In the genomic region with DNA sequence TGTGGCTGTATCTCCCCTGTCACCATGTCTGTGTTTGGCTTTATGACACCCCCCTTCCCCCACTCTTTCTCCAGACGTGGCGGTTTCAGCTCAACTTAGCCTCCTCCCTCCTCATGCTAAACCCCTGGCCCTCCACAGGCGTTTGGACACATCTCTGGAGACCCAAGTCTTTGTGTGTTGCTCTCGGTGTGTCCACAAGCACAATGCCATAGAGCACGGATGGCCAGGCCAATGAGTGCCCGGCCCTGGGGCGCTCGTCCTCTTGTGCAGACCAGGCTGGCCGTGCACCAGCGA, we compare ENCODE assay signal across 12 cellular contexts. TPM values are rescaled to one million over a fixed set of nuclear protein-coding genes. Genes with fewer than 3 reads are reported as not detected.
DNase-seq lines count a peak whose midpoint lies in the region; ATAC-seq, FAIRE-seq and TF ChIP-seq lines count a peak whose summit lies in the region.
"Had no signal": no experiment of that assay in that cellular context is flagged by ENCODE, and none has a peak within 500 bp of the region (broad histone marks: within the 10 kb centered on the region; RNA-seq: fewer than 3 reads in every experiment).

No MANE protein-coding gene starts in this region.

- H3K36me3 ChIP-seq in esophagus (ENCODE audit: control insufficient read depth in 2 of 2, insufficient read depth in 2 of 2, low read length in 1 of 2) (no peaks in the 10 kb centered on the region), neural progenitor cell (no peaks in the 10 kb centered on the region)
- H3K36me3 ChIP-seq: SJCRH30 had no signal

- no peak for TF ChIP-seq RAD21 in A549 (conservative IDR thresholded peaks at IDR 0.05 in 1 of 2, IDR thresholded peaks at IDR 0.05 in 1 of 2)

- peak overlapping the region; percentile 61 for H3K4me3 ChIP-seq in A549
- peak overlapping the region; percentile 22 to 50 for H3K4me3 ChIP-seq in esophagus (ENCODE audit: low read depth in 1 of 2, low read length in 2 of 2)
- H3K4me3 ChIP-seq in neural progenitor cell = peak overlapping the region; percentile 46
- H3K4me3 ChIP-seq: SJCRH30 had no signal

- WGBS in A549 (ENCODE audit: missing lambda C conversion rate) = 6% methylated on average over 10 of the region's 10 CpGs
- WGBS in esophagus, 2 donors = 45 to 47% methylated on average over 10 of the region's 10 CpGs

- H4K20me1 ChIP-seq in neural progenitor cell (ENCODE audit: low read depth) = no peaks in the 10 kb centered on the region

- H3K4me1 ChIP-seq in A549 (peaks cover 41% of the 10 kb centered on the region), esophagus (ENCODE audit: control insufficient read depth in 2 of 2, insufficient read depth in 2 of 2, low read length in 1 of 2) (peaks cover 2 to 12% of the 10 kb centered on the region in 2 donors), neural progenitor cell (peaks cover 28% of the 10 kb centered on the region)

- H3K4me2 ChIP-seq in A549 (peak overlapping the region; percentile 82), neural progenitor cell (peak overlapping the region; percentile 73)

- no peaks in the 10 kb centered on the region for H3K27me3 ChIP-seq in esophagus (ENCODE audit: control insufficient read depth in 1 of 2, insufficient read depth in 2 of 2, low read length in 2 of 2)
- H3K27me3 ChIP-seq in neural progenitor cell = peaks cover 21% of the 10 kb centered on the region
- H3K27me3 ChIP-seq: SJCRH30 had no signal

- H2AFZ ChIP-seq in neural progenitor cell (replicated peaks) = peak overlapping the region; percentile 30

- H3K27ac Mint-ChIP-seq in neural progenitor cell = no peak overlapping the region

- no peak overlapping the region for H3K4me3 Mint-ChIP-seq in neural progenitor cell

- peaks cover 16% of the 10 kb centered on the region for H3K27me3 Mint-ChIP-seq in neural progenitor cell (ENCODE audit: insufficient read depth, low read depth)

- ATAC-seq in A549 = peak; percentile 69 to 72
- no peak for ATAC-seq in GM21423 (IDR thresholded peaks at IDR 0.05; ENCODE audit: unreplicated experiment)

- H3K9me3 ChIP-seq in A549 = no peaks in the 10 kb centered on the region
- H3K9me3 ChIP-seq in esophagus (ENCODE audit: control insufficient read depth in 2 of 2, insufficient read depth in 1 of 2, low read depth in 1 of 2, low read length in 1 of 2) = no peaks in the 10 kb centered on the region
- no peaks in the 10 kb centered on the region for H3K9me3 ChIP-seq in neural progenitor cell (ENCODE audit: low read depth)
- H3K9me3 ChIP-seq: SJCRH30 had no signal

- CTCF ChIA-PET in A549 (lab: Yijun Ruan, JAX) = interaction anchor here (0.5 to 33.5 kb wide), 37 partner anchors 12 to 598 kb away, joined by 3 to 1052 read pairs (median 6); a partner anchor contains a TSS

- no peak overlapping the region for H3K9ac ChIP-seq in neural progenitor cell

- peaks cover 29% of the 10 kb centered on the region for H3K4me1 Mint-ChIP-seq in neural progenitor cell

- H3K27ac ChIP-seq in A549 (peak overlapping the region; percentile 90 to 91), esophagus (ENCODE audit: low read depth in 2 of 2, low read length in 1 of 2) (peak overlapping the region; percentile 18 to 65), neural progenitor cell (no peak overlapping the region)

- no peak for TF ChIP-seq EP300 in A549 (IDR thresholded peaks at IDR 0.05)

- no peak for DNase-seq in A549 (ENCODE audit: low read depth in 1 of 2, low spot score in 1 of 2)
- peak; percentile 82 for DNase-seq in NCI-H2227 treated with DMSO at 0.1 percent for 48 hours (lab: John Stamatoyannopoulos, UW)
- DNase-seq in neural progenitor cell (ENCODE audit: low spot score) = peak; percentile 46
- no peak for DNase-seq in kidney tubule cell (ENCODE audit: low spot score)
- DNase-seq in pons (ENCODE audit: low spot score) = no peak
- no peak for DNase-seq in superior temporal gyrus (ENCODE audit: extremely low spot score)
- DNase-seq: activated effector memory CD4-positive, alpha-beta T cell treated with Interleukin-2 at 50 U/mL for 16 hours; stimulated activated CD4-positive, alpha-beta T cell treated with anti-CD3 and anti-CD28 coated beads, Interleukin-4, amount 100 ng/mL, for 4 hours had no signal

- FAIRE-seq in A549 (lab: Jason Lieb, UNC) = no peak
- FAIRE-seq: GM18507 had no signal

- no peaks in the 10 kb centered on the region for H3K79me2 ChIP-seq in neural progenitor cell (ENCODE audit: low read depth)

- TF ChIP-seq CTCF in A549 (IDR thresholded peaks at IDR 0.05) (no peak), neural progenitor cell (IDR thresholded peaks at IDR 0.05) (no peak)

- POLR2A ChIA-PET in A549 (lab: Yijun Ruan, JAX) = interaction anchor here (0.5 to 2.7 kb wide), 12 partner anchors 9 to 1684 kb away, joined by 3 to 22 read pairs (median 3); a partner anchor contains a TSS

- TF ChIP-seq POLR2A in A549 (IDR thresholded peaks at IDR 0.05; ENCODE audit: low read length) = no peak

- H3K36me3 Mint-ChIP-seq in neural progenitor cell = no peaks in the 10 kb centered on the region

- H3K9me3 Mint-ChIP-seq in neural progenitor cell = no peaks in the 10 kb centered on the region

- peaks cover 35% of the 10 kb centered on the region for H3F3A ChIP-seq in neural progenitor cell (ENCODE audit: low read depth)

TF ChIP-seq in A549, 52 proteins besides CTCF, POLR2A, EP300 and RAD21:
- TF ChIP-seq CEBPB (IDR thresholded peaks at IDR 0.05) (no peak), MAFK (IDR thresholded peaks at IDR 0.05; ENCODE audit: partially characterized antibody) (no peak), POLR2AphosphoS2 (conservative IDR thresholded peaks at IDR 0.05; ENCODE audit: low read length) (no peak), NPAS2 (CRISPR knock-in tag; IDR thresholded peaks at IDR 0.05; ENCODE audit: borderline replicate concordance) (no peak)
- TF ChIP-seq, protein P1, sequence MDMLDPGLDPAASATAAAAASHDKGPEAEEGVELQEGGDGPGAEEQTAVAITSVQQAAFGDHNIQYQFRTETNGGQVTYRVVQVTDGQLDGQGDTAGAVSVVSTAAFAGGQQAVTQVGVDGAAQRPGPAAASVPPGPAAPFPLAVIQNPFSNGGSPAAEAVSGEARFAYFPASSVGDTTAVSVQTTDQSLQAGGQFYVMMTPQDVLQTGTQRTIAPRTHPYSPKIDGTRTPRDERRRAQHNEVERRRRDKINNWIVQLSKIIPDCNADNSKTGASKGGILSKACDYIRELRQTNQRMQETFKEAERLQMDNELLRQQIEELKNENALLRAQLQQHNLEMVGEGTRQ (IDR thresholded peaks at IDR 0.05) = no peak
- TF ChIP-seq, protein P2, sequence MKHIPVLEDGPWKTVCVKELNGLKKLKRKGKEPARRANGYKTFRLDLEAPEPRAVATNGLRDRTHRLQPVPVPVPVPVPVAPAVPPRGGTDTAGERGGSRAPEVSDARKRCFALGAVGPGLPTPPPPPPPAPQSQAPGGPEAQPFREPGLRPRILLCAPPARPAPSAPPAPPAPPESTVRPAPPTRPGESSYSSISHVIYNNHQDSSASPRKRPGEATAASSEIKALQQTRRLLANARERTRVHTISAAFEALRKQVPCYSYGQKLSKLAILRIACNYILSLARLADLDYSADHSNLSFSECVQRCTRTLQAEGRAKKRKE (CRISPR knock-in tag; IDR thresholded peaks at IDR 0.05; ENCODE audit: low read depth) = no peak

RNA-seq across cellular contexts. Expression of a gene that starts 0.5 kb away (rescaled TPM):
- 14.6 and 30.5 TPM in 2 replicates for polyA plus RNA-seq in A549 (2011; rRNA removed)
- 281 and 324 TPM in 2 replicates for polyA plus RNA-seq in A549 (2012; cell fraction: cytosol; rRNA removed)
- 99.6 and 180 TPM in 2 replicates for polyA plus RNA-seq in A549 (2012; cell fraction: nucleus; rRNA removed)
- 88.6 to 99.6 TPM (median 99.5 TPM) in 3 replicates for polyA plus RNA-seq in A549 (2017; fragmentation: RNase III; extraction: RNeasy Plus Mini Kit Qiagen cat#74134 plus additional on column Dnase treatment)
- polyA minus RNA-seq in A549 (2011; rRNA and poly(A)+ RNA removed) = 2.9 and 3.1 TPM in 2 replicates
- 10 to 100 TPM; 31.2 to 77.0 TPM for polyA plus RNA-seq in esophagus
- total RNA-seq in neural progenitor cell (ENCODE audit: low replicate concordance) = 2.0 and 4.2 TPM in 2 replicates

RNA-seq across cellular contexts. Expression of a gene that starts 8.7 kb away (rescaled TPM):
- polyA plus RNA-seq in A549 (2011; rRNA removed) (343 and 425 TPM in 2 replicates), A549 (2017; fragmentation: RNase III; extraction: RNeasy Plus Mini Kit Qiagen cat#74134 plus additional on column Dnase treatment) (244 to 296 TPM (median 291 TPM) in 3 replicates), esophagus (100 to 1,000 TPM; 230 to 334 TPM)
- 347 and 383 TPM in 2 replicates for polyA plus RNA-seq in A549 (2012; cell fraction: cytosol; rRNA removed)
- 348 and 443 TPM in 2 replicates for polyA plus RNA-seq in A549 (2012; cell fraction: nucleus; rRNA removed)
- 154 and 156 TPM in 2 replicates for polyA minus RNA-seq in A549 (2011; rRNA and poly(A)+ RNA removed)
- 71.0 and 177 TPM in 2 replicates for total RNA-seq in neural progenitor cell (ENCODE audit: low replicate concordance)

RNA-seq across cellular contexts. Expression of a gene that starts 31.7 kb away (rescaled TPM):
- polyA plus RNA-seq in A549 (2011; rRNA removed) (1.3 and 2.1 TPM in 2 replicates), A549 (2017; fragmentation: RNase III; extraction: RNeasy Plus Mini Kit Qiagen cat#74134 plus additional on column Dnase treatment) (4.4 to 6.8 TPM (median 5.3 TPM) in 3 replicates), esophagus (under 1 TPM; 0.06 to 0.08 TPM)
- 5.0 and 5.1 TPM in 2 replicates for polyA plus RNA-seq in A549 (2012; cell fraction: cytosol; rRNA removed)
- polyA plus RNA-seq in A549 (2012; cell fraction: nucleus; rRNA removed) = 11.4 and 12.1 TPM in 2 replicates
- polyA minus RNA-seq in A549 (2011; rRNA and poly(A)+ RNA removed) = 1.6 and 2.8 TPM in 2 replicates
- 3.4 and 6.5 TPM in 2 replicates for total RNA-seq in neural progenitor cell (ENCODE audit: low replicate concordance)

RNA-seq across cellular contexts. Expression of a gene that starts 48.3 kb away (rescaled TPM):
- polyA plus RNA-seq in A549 (2011; rRNA removed) = 197 and 302 TPM in 2 replicates
- polyA plus RNA-seq in A549 (2012; cell fraction: cytosol; rRNA removed) = 1,004 and 1,085 TPM in 2 replicates
- 520 and 541 TPM in 2 replicates for polyA plus RNA-seq in A549 (2012; cell fraction: nucleus; rRNA removed)
- polyA plus RNA-seq in A549 (2017; fragmentation: RNase III; extraction: RNeasy Plus Mini Kit Qiagen cat#74134 plus additional on column Dnase treatment) = 487 to 531 TPM (median 489 TPM) in 3 replicates
- 17.0 and 21.4 TPM in 2 replicates for polyA minus RNA-seq in A549 (2011; rRNA and poly(A)+ RNA removed)
- polyA plus RNA-seq in esophagus = 1,000 to 10,000 TPM in 1 of 2 donors, 100 to 1,000 TPM in 1; 826 to 1,919 TPM
- not detected in 2 replicates for total RNA-seq in neural progenitor cell (ENCODE audit: low replicate concordance)
- total RNA-seq: SJCRH30 had no signal

Comparison
In these comparisons a context has a peak if more than half of its experiments do, and no peak if none do; other contexts are left out.
1. DNase-seq: peak in NCI-H2227 treated with DMSO at 0.1 percent for 48 hours (single experiment) and neural progenitor cell (single experiment); none in A549 (0 of 2), kidney tubule cell (single experiment), pons (single experiment) and superior temporal gyrus (single experiment).
2. Peak in every context shown above with its lines, with median percentiles within 50 percentile points of each other: H3K4me3 ChIP-seq.